18 cellular contexts compared by ENCODE assay signal in the genomic region with DNA sequence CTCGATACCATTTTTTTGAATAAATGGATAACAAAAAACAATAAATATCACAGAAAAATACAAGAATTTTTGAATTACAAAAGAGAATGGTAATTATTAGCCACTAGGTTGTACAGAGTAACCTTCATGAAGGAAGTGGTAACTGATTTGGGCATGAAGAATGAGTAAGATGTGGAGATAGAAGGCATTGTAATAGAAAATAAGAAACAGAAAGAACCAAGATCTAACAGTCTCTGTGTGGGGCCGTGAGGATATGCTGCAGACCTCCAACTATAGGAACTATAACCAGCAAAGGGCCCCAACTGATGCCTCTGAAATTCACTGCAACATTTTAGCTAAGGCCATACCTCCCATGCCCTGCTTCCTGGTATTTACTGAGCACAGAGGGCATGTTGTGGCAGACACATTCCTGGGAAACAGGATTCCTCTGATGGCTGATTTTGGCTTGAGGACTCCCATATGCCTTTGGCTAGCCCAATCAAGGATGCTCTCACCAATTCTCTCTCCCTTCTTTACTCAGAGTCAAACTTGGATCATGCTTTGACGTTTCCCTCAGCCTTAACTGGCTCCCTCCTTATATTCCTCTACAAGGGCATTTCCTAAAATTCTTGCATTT.
A peak's percentile ranks its signal among the peaks of the same experiment; 100 is the strongest.
DNase-seq lines count a peak whose midpoint lies in the region; ATAC-seq and TF ChIP-seq lines count a peak whose summit lies in the region.
"Had no signal": no experiment of that assay in that cellular context is flagged by ENCODE, and none has a peak within 500 bp of the region (broad histone marks: within the 10 kb centered on the region; RNA-seq: fewer than 3 reads in every experiment).

No MANE protein-coding gene starts in this region.

- H3K4me3 ChIP-seq in AG10803 (ENCODE audit: low read length) = no peak overlapping the region
- H3K4me3 ChIP-seq in dorsolateral prefrontal cortex = no peak overlapping the region
- H3K4me3 ChIP-seq: SK-N-MC, transverse colon had no signal

- TF ChIP-seq CTCF in AG10803 (conservative IDR thresholded peaks at IDR 0.05; ENCODE audit: low read length) (no peak), dorsolateral prefrontal cortex (IDR thresholded peaks at IDR 0.05 in 54 of 56, conservative IDR thresholded peaks at IDR 0.05 in 2 of 56; ENCODE audit: low read depth in 1 of 56, partially characterized antibody in 56 of 56) (no peak)

- peak overlapping the region in 40 of 59 donors; percentile 6 to 81 (median 40) for H3K27ac ChIP-seq in dorsolateral prefrontal cortex
- H3K27ac ChIP-seq: epithelial cell of prostate, neutrophil, SK-N-MC had no signal

- ATAC-seq in GM19463 (IDR thresholded peaks at IDR 0.05; ENCODE audit: unreplicated experiment) = peak; percentile 54
- peak; percentile 82 for ATAC-seq in HG03354 (IDR thresholded peaks at IDR 0.05; ENCODE audit: poor library complexity, severe bottlenecking, unreplicated experiment)
- no peak for ATAC-seq in GM19351 (IDR thresholded peaks at IDR 0.05; ENCODE audit: unreplicated experiment)
- no peak for ATAC-seq in HG03025 (IDR thresholded peaks at IDR 0.05; ENCODE audit: low FRiP score, unreplicated experiment)
- ATAC-seq: activated CD8-positive, alpha-beta T cell treated with anti-CD3 and anti-CD28 coated beads, Interleukin-2, amount 10 ng/mL, durations not matched to agents 7 days and 5 days had no signal

- DNase-seq in AG10803 (ENCODE audit: low read depth) = peak; percentile 13
- no peak for DNase-seq in dorsolateral prefrontal cortex
- DNase-seq in NCI-H748 (lab: John Stamatoyannopoulos, UW; ENCODE audit: unreplicated experiment) = no peak
- no peak for DNase-seq in NK-92 (lab: John Stamatoyannopoulos, UW; ENCODE audit: unreplicated experiment)
- DNase-seq: activated CD8-positive, alpha-beta T cell treated with anti-CD3 and anti-CD28 coated beads, Interleukin-2, amount 10 ng/mL, durations not matched to agents 7 days and 5 days; amygdala; immature natural killer cell; NCI-H1105 treated with DMSO at 0.1 percent for 48 hours; NCI-H226; stimulated activated CD4-positive, alpha-beta T cell treated with anti-CD3 and anti-CD28 coated beads, Interleukin-4, amount 100 ng/mL, for 24 hours; transverse colon had no signal

- H3K27me3 ChIP-seq in dorsolateral prefrontal cortex = no peaks in the 10 kb centered on the region
- H3K27me3 ChIP-seq: neutrophil, transverse colon had no signal

- intact Hi-C loops in dorsolateral prefrontal cortex (cut with DNase I) = no loop called here

Comparison
In these comparisons a context has a peak if more than half of its experiments do, and no peak if none do; other contexts are left out.
1. ATAC-seq: peak in GM19463 (single experiment) and HG03354 (single experiment); none in GM19351 (single experiment) and HG03025 (single experiment).